ENCODE assay signal across 15 cellular contexts in the genomic region with DNA sequence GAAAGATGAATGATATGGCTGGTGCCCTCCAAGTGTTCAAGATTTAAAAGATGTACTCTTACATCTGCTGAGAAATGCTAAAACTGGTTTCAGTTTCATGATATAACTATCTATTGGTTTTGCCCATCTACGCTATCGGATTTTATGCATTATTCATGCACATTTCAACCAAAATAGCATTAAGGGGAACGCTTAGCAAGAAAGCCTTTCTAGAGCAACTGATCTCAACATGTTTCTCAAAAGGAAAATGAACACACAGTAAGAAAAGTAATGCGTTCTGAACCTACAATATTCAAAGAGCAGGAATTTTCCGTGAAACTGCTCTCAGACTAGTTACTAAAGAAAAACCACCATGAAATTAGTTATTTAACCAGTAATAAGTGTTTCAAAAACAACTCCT.
"Had no signal": no experiment of that assay in that cellular context is flagged by ENCODE, and none has a peak within 500 bp of the region (broad histone marks: within the 10 kb centered on the region; RNA-seq: fewer than 3 reads in every experiment).

No MANE protein-coding gene starts in this region.

- FAIRE-seq: bronchial epithelial cell had no signal

- DNase-seq: activated CD4-positive, alpha-beta memory T cell treated with anti-CD3 and anti-CD28 coated beads, Interleukin-2, amount 10 ng/mL, durations not matched to agents 7 days and 5 days; activated CD4-positive, alpha-beta T cell treated with anti-CD3 and anti-CD28 coated beads for 36 hours; activated gamma-delta T cell; activated naive CD8-positive, alpha-beta T cell treated with anti-CD3 and anti-CD28 coated beads for 36 hours; activated T-cell treated with anti-CD3 and anti-CD28 coated beads, Interleukin-2, amount 50 U/mL, for 48 hours; aorta; foreskin melanocyte; hypothalamus; mesenchymal stem cell; nephron progenitor cell; stimulated activated CD4-positive, alpha-beta T cell treated with anti-CD3 and anti-CD28 coated beads, Interleukin-15, amount 100 ng/mL, for 24 hours; stimulated activated CD4-positive, alpha-beta T cell treated with anti-CD3 and anti-CD28 coated beads, Interleukin-4, amount 100 ng/mL, for 24 hours; stimulated activated naive CD8-positive, alpha-beta T cell treated with anti-CD3 and anti-CD28 coated beads, Interleukin-15, amount 100 ng/mL, for 72 hours; T-helper 9 cell had no signal

- ATAC-seq: activated CD4-positive, alpha-beta T cell treated with anti-CD3 and anti-CD28 coated beads for 36 hours; stimulated activated naive CD8-positive, alpha-beta T cell treated with anti-CD3 and anti-CD28 coated beads, Interleukin-15, amount 100 ng/mL, for 72 hours had no signal
